1 cellular context compared by ENCODE assay signal in the genomic region with DNA sequence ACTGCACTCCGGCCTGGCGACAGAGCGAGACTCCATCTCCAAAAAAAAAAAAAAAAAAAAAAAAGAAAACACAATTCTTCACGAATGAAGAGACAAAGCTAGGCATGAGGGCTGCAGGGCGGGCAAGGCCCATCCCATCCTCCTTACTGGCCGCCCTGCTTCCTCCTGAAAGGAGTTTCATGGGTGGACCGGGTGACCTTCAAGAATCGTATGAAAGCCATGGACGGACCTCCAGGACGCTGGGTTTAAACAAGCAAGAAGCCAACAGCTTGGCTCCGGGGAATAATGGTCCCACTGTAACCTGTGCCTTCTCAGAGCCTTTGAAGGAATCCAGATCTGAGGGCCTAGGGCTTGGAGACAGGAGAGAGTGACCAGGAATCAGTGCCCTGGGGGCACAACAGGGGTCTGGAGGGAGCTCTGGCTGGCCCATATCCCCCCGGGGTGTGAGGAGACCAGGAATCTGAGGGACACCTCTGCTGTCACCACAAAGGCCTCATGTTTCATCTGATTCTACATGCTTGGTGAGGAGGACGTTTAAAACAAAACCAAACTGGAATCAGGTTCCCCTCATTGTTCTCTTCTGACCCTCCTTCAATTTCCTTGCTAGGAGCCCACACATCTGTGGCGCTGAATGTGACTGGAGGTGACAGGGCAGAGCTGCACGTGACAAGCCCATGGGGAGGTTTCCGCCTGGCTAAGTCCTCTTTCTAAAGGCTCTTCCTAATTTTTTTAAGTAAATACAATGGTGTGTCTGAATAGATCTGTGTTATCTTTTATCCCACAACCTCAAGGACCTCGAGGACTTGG.
A peak's percentile ranks its signal among the peaks of the same experiment; 100 is the strongest.
TF ChIP-seq lines count a peak whose summit lies in the region.

No MANE protein-coding gene starts in this region.

TF ChIP-seq in K562, 482 proteins besides CTCF, POLR2A, EP300 and RAD21 (continued from another document and continues in another):
- TF ChIP-seq, protein P1, sequence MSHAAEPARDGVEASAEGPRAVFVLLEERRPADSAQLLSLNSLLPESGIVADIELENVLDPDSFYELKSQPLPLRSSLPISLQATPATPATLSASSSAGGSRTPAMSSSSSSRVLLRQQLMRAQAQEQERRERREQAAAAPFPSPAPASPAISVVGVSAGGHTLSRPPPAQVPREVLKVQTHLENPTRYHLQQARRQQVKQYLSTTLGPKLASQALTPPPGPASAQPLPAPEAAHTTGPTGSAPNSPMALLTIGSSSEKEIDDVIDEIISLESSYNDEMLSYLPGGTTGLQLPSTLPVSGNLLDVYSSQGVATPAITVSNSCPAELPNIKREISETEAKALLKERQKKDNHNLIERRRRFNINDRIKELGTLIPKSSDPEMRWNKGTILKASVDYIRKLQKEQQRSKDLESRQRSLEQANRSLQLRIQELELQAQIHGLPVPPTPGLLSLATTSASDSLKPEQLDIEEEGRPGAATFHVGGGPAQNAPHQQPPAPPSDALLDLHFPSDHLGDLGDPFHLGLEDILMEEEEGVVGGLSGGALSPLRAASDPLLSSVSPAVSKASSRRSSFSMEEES (CRISPR knock-in tag; IDR thresholded peaks at IDR 0.05), result peak; percentile 69
- TF ChIP-seq, protein P2, sequence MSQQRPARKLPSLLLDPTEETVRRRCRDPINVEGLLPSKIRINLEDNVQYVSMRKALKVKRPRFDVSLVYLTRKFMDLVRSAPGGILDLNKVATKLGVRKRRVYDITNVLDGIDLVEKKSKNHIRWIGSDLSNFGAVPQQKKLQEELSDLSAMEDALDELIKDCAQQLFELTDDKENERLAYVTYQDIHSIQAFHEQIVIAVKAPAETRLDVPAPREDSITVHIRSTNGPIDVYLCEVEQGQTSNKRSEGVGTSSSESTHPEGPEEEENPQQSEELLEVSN (IDR thresholded peaks at IDR 0.05; ENCODE audit: borderline replicate concordance in 1 of 2, extremely low read depth in 1 of 2, insufficient read depth in 1 of 2, insufficient read length in 1 of 2, low read depth in 1 of 2, low read length in 1 of 2, poor library complexity in 1 of 2, severe bottlenecking in 1 of 2), result peak; percentile 20 to 59
- TF ChIP-seq SMC3 (conservative IDR thresholded peaks at IDR 0.05; ENCODE audit: insufficient read depth, low read depth, low read length) (no peak), HDAC6 (IDR thresholded peaks at IDR 0.05; ENCODE audit: low read depth, low read length) (no peak), KHSRP (IDR thresholded peaks at IDR 0.05) (no peak), SOX6 (IDR thresholded peaks at IDR 0.05) (peak; percentile 84), SMAD4 (CRISPR knock-in tag; conservative IDR thresholded peaks at IDR 0.05) (0 out of 2 replicates have a peak, but pooled peaks have one; percentile 12), ZBTB7A (IDR thresholded peaks at IDR 0.05; ENCODE audit: borderline replicate concordance, control insufficient read depth, low read depth, low read length) (no peak), FUS (optimal IDR thresholded peaks at IDR 0.05; ENCODE audit: low read depth, low read length) (no peak), ILF3 (IDR thresholded peaks at IDR 0.05; ENCODE audit: borderline replicate concordance) (no peak), ERF (CRISPR knock-in tag; IDR thresholded peaks at IDR 0.05) (no peak), ZNF212 (CRISPR knock-in tag; IDR thresholded peaks at IDR 0.05) (no peak), HOXB6 (CRISPR knock-in tag; IDR thresholded peaks at IDR 0.05; ENCODE audit: borderline replicate concordance) (no peak)
- TF ChIP-seq, protein P3, sequence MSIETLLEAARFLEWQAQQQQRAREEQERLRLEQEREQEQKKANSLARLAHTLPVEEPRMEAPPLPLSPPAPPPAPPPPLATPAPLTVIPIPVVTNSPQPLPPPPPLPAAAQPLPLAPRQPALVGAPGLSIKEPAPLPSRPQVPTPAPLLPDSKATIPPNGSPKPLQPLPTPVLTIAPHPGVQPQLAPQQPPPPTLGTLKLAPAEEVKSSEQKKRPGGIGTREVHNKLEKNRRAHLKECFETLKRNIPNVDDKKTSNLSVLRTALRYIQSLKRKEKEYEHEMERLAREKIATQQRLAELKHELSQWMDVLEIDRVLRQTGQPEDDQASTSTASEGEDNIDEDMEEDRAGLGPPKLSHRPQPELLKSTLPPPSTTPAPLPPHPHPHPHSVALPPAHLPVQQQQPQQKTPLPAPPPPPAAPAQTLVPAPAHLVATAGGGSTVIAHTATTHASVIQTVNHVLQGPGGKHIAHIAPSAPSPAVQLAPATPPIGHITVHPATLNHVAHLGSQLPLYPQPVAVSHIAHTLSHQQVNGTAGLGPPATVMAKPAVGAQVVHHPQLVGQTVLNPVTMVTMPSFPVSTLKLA (conservative IDR thresholded peaks at IDR 0.05), result 0 out of 4 replicates have a peak, but pooled peaks of 1 of the 2 experiments have one; percentile 32
- TF ChIP-seq, protein P4, sequence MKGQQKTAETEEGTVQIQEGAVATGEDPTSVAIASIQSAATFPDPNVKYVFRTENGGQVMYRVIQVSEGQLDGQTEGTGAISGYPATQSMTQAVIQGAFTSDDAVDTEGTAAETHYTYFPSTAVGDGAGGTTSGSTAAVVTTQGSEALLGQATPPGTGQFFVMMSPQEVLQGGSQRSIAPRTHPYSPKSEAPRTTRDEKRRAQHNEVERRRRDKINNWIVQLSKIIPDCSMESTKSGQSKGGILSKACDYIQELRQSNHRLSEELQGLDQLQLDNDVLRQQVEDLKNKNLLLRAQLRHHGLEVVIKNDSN (CRISPR knock-in tag; IDR thresholded peaks at IDR 0.05), result peak; percentile 63
- TF ChIP-seq, protein P5, sequence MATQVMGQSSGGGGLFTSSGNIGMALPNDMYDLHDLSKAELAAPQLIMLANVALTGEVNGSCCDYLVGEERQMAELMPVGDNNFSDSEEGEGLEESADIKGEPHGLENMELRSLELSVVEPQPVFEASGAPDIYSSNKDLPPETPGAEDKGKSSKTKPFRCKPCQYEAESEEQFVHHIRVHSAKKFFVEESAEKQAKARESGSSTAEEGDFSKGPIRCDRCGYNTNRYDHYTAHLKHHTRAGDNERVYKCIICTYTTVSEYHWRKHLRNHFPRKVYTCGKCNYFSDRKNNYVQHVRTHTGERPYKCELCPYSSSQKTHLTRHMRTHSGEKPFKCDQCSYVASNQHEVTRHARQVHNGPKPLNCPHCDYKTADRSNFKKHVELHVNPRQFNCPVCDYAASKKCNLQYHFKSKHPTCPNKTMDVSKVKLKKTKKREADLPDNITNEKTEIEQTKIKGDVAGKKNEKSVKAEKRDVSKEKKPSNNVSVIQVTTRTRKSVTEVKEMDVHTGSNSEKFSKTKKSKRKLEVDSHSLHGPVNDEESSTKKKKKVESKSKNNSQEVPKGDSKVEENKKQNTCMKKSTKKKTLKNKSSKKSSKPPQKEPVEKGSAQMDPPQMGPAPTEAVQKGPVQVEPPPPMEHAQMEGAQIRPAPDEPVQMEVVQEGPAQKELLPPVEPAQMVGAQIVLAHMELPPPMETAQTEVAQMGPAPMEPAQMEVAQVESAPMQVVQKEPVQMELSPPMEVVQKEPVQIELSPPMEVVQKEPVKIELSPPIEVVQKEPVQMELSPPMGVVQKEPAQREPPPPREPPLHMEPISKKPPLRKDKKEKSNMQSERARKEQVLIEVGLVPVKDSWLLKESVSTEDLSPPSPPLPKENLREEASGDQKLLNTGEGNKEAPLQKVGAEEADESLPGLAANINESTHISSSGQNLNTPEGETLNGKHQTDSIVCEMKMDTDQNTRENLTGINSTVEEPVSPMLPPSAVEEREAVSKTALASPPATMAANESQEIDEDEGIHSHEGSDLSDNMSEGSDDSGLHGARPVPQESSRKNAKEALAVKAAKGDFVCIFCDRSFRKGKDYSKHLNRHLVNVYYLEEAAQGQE (CRISPR knock-in tag; IDR thresholded peaks at IDR 0.05; ENCODE audit: low read depth), result no peak
- TF ChIP-seq, protein P6, sequence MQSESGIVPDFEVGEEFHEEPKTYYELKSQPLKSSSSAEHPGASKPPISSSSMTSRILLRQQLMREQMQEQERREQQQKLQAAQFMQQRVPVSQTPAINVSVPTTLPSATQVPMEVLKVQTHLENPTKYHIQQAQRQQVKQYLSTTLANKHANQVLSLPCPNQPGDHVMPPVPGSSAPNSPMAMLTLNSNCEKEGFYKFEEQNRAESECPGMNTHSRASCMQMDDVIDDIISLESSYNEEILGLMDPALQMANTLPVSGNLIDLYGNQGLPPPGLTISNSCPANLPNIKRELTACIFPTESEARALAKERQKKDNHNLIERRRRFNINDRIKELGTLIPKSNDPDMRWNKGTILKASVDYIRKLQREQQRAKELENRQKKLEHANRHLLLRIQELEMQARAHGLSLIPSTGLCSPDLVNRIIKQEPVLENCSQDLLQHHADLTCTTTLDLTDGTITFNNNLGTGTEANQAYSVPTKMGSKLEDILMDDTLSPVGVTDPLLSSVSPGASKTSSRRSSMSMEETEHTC (IDR thresholded peaks at IDR 0.05), result no peak
- TF ChIP-seq, protein P7, sequence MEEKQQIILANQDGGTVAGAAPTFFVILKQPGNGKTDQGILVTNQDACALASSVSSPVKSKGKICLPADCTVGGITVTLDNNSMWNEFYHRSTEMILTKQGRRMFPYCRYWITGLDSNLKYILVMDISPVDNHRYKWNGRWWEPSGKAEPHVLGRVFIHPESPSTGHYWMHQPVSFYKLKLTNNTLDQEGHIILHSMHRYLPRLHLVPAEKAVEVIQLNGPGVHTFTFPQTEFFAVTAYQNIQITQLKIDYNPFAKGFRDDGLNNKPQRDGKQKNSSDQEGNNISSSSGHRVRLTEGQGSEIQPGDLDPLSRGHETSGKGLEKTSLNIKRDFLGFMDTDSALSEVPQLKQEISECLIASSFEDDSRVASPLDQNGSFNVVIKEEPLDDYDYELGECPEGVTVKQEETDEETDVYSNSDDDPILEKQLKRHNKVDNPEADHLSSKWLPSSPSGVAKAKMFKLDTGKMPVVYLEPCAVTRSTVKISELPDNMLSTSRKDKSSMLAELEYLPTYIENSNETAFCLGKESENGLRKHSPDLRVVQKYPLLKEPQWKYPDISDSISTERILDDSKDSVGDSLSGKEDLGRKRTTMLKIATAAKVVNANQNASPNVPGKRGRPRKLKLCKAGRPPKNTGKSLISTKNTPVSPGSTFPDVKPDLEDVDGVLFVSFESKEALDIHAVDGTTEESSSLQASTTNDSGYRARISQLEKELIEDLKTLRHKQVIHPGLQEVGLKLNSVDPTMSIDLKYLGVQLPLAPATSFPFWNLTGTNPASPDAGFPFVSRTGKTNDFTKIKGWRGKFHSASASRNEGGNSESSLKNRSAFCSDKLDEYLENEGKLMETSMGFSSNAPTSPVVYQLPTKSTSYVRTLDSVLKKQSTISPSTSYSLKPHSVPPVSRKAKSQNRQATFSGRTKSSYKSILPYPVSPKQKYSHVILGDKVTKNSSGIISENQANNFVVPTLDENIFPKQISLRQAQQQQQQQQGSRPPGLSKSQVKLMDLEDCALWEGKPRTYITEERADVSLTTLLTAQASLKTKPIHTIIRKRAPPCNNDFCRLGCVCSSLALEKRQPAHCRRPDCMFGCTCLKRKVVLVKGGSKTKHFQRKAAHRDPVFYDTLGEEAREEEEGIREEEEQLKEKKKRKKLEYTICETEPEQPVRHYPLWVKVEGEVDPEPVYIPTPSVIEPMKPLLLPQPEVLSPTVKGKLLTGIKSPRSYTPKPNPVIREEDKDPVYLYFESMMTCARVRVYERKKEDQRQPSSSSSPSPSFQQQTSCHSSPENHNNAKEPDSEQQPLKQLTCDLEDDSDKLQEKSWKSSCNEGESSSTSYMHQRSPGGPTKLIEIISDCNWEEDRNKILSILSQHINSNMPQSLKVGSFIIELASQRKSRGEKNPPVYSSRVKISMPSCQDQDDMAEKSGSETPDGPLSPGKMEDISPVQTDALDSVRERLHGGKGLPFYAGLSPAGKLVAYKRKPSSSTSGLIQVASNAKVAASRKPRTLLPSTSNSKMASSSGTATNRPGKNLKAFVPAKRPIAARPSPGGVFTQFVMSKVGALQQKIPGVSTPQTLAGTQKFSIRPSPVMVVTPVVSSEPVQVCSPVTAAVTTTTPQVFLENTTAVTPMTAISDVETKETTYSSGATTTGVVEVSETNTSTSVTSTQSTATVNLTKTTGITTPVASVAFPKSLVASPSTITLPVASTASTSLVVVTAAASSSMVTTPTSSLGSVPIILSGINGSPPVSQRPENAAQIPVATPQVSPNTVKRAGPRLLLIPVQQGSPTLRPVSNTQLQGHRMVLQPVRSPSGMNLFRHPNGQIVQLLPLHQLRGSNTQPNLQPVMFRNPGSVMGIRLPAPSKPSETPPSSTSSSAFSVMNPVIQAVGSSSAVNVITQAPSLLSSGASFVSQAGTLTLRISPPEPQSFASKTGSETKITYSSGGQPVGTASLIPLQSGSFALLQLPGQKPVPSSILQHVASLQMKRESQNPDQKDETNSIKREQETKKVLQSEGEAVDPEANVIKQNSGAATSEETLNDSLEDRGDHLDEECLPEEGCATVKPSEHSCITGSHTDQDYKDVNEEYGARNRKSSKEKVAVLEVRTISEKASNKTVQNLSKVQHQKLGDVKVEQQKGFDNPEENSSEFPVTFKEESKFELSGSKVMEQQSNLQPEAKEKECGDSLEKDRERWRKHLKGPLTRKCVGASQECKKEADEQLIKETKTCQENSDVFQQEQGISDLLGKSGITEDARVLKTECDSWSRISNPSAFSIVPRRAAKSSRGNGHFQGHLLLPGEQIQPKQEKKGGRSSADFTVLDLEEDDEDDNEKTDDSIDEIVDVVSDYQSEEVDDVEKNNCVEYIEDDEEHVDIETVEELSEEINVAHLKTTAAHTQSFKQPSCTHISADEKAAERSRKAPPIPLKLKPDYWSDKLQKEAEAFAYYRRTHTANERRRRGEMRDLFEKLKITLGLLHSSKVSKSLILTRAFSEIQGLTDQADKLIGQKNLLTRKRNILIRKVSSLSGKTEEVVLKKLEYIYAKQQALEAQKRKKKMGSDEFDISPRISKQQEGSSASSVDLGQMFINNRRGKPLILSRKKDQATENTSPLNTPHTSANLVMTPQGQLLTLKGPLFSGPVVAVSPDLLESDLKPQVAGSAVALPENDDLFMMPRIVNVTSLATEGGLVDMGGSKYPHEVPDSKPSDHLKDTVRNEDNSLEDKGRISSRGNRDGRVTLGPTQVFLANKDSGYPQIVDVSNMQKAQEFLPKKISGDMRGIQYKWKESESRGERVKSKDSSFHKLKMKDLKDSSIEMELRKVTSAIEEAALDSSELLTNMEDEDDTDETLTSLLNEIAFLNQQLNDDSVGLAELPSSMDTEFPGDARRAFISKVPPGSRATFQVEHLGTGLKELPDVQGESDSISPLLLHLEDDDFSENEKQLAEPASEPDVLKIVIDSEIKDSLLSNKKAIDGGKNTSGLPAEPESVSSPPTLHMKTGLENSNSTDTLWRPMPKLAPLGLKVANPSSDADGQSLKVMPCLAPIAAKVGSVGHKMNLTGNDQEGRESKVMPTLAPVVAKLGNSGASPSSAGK (IDR thresholded peaks at IDR 0.05), result peak; percentile 85
- TF ChIP-seq, protein P8, sequence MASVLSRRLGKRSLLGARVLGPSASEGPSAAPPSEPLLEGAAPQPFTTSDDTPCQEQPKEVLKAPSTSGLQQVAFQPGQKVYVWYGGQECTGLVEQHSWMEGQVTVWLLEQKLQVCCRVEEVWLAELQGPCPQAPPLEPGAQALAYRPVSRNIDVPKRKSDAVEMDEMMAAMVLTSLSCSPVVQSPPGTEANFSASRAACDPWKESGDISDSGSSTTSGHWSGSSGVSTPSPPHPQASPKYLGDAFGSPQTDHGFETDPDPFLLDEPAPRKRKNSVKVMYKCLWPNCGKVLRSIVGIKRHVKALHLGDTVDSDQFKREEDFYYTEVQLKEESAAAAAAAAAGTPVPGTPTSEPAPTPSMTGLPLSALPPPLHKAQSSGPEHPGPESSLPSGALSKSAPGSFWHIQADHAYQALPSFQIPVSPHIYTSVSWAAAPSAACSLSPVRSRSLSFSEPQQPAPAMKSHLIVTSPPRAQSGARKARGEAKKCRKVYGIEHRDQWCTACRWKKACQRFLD (CRISPR knock-in tag; IDR thresholded peaks at IDR 0.05), result no peak
